Comparison of ENCODE assay signal across 12 cellular contexts in genomic region chr5:177388521-177389052, GRCh38. TPM values are rescaled to one million over a fixed set of nuclear protein-coding genes. Genes with fewer than 3 reads are reported as not detected.
DNase-seq lines count a peak whose midpoint lies in the region; ATAC-seq and TF ChIP-seq lines count a peak whose summit lies in the region.
"Had no signal": no experiment of that assay in that cellular context is flagged by ENCODE, and none has a peak within 500 bp of the region (broad histone marks: within the 10 kb centered on the region; RNA-seq: fewer than 3 reads in every experiment).

No MANE protein-coding gene starts in this region.

- CTCF ChIA-PET in CD4-positive, alpha-beta T cell (lab: Charles Lee): interaction anchor here (2.3 to 6.1 kb wide), 6 partner anchors 15 to 67 kb away, joined by 8 to 136 read pairs (median 41); partner anchors contain the start of gene PRR7
- CTCF ChIA-PET in MCF 10A (lab: Yijun Ruan, JAX): interaction anchor here (0.6 to 7.8 kb wide), 20 partner anchors 10 to 816 kb away, joined by 3 to 263 read pairs (median 7); partner anchors contain the start of genes LMAN2, PDLIM7, PFN3 and PRR7

- no peaks in the 10 kb centered on the region for H3K27me3 Mint-ChIP-seq in CD4-positive, alpha-beta T cell
- H3K27me3 Mint-ChIP-seq in HFFc6 (ENCODE audit: insufficient read depth) (peaks cover 23% of the 10 kb centered on the region), MCF 10A (ENCODE audit: insufficient read depth, unreplicated experiment) (peaks cover 8% of the 10 kb centered on the region)
- peaks cover 0 to 5% of the 10 kb centered on the region in 2 donors for H3K27me3 Mint-ChIP-seq in natural killer cell treated with Interleukin-12 subunit alpha and Interleukin-12 subunit beta and Interleukin-15 and Interleukin-18, amount 100 ng/mL, for 72 hours

- H3K4me3 Mint-ChIP-seq in CD4-positive, alpha-beta T cell: peak overlapping the region; percentile 53
- H3K4me3 Mint-ChIP-seq in HFFc6 (no peak overlapping the region; the same call in 1 of the 2 replicates), MCF 10A (ENCODE audit: unreplicated experiment) (no peak overlapping the region)
- peak overlapping the region; percentile 80 for H3K4me3 Mint-ChIP-seq in natural killer cell treated with Interleukin-12 subunit alpha and Interleukin-12 subunit beta and Interleukin-15 and Interleukin-18, amount 100 ng/mL, for 72 hours
- H3K4me3 Mint-ChIP-seq: memory B cell had no signal

- BruUV-seq in MCF 10A (replicated peaks; lab: Mats Ljungman, UMichigan): no TSS peak

- POLR2A ChIA-PET in CD4-positive, alpha-beta T cell (lab: Charles Lee): interaction anchor here (1.2 to 3.7 kb wide), 10 partner anchors 13 to 79 kb away, joined by 3 to 75 read pairs (median 14); partner anchors contain the start of genes GRK6, LMAN2 and PRR7
- POLR2A ChIA-PET in MCF 10A (lab: Yijun Ruan, JAX): interaction anchor here (0.5 to 5.7 kb wide), 20 partner anchors 10 to 394 kb away, joined by 3 to 137 read pairs (median 6); partner anchors contain the start of genes GRK6, LMAN2, PDLIM7 and RGS14

- in situ Hi-C loops in KBM-7 (cut with MboI; ENCODE audit: low pct_unique_long_range_greater_than_20kb, low sequenced_read_pairs): no loop called here

- ATAC-seq in CD4-positive, alpha-beta T cell (ENCODE audit: poor library complexity): no peak
- ATAC-seq in natural killer cell treated with Interleukin-12 subunit alpha and Interleukin-12 subunit beta and Interleukin-15 and Interleukin-18, amount 100 ng/mL, for 72 hours: no peak
- ATAC-seq in GM18870 (IDR thresholded peaks at IDR 0.05; ENCODE audit: unreplicated experiment) (no peak), HG02642 (IDR thresholded peaks at IDR 0.05; ENCODE audit: poor library complexity, unreplicated experiment) (no peak)
- ATAC-seq: body of pancreas had no signal

- H3K27ac ChIP-seq in CD4-positive, alpha-beta T cell (ENCODE audit: low read depth, low read length): peak overlapping the region; percentile 26
- H3K27ac ChIP-seq: body of pancreas had no signal

- TF ChIP-seq CTCF in CD4-positive, alpha-beta T cell (IDR thresholded peaks at IDR 0.05): no peak
- TF ChIP-seq CTCF in HFFc6 (IDR thresholded peaks at IDR 0.05): no peak
- no peak for TF ChIP-seq CTCF in MCF 10A (IDR thresholded peaks at IDR 0.05; ENCODE audit: unreplicated experiment)

- H3K27me3 ChIP-seq in CD4-positive, alpha-beta T cell (ENCODE audit: control insufficient read depth, insufficient read depth, low read length): no peaks in the 10 kb centered on the region
- H3K27me3 ChIP-seq: body of pancreas had no signal

- peak overlapping the region; percentile 80 for H3K27ac Mint-ChIP-seq in CD4-positive, alpha-beta T cell
- H3K27ac Mint-ChIP-seq in HFFc6: peak overlapping the region; percentile 98
- no peak overlapping the region for H3K27ac Mint-ChIP-seq in MCF 10A (ENCODE audit: low read depth, unreplicated experiment)
- peak overlapping the region; percentile 10 to 85 for H3K27ac Mint-ChIP-seq in natural killer cell treated with Interleukin-12 subunit alpha and Interleukin-12 subunit beta and Interleukin-15 and Interleukin-18, amount 100 ng/mL, for 72 hours
- H3K27ac Mint-ChIP-seq: memory B cell had no signal

- peaks cover 40% of the 10 kb centered on the region for H3K4me1 Mint-ChIP-seq in CD4-positive, alpha-beta T cell (ENCODE audit: low read depth)
- H3K4me1 Mint-ChIP-seq in HFFc6 (ENCODE audit: low read depth) (peaks cover 27% of the 10 kb centered on the region), MCF 10A (ENCODE audit: insufficient read depth, unreplicated experiment) (peaks cover 33% of the 10 kb centered on the region)
- H3K4me1 Mint-ChIP-seq in natural killer cell treated with Interleukin-12 subunit alpha and Interleukin-12 subunit beta and Interleukin-15 and Interleukin-18, amount 100 ng/mL, for 72 hours (ENCODE audit: low read depth in 2 of 2): peaks cover 36 to 41% of the 10 kb centered on the region in 2 donors

- DNase-seq in CD4-positive, alpha-beta T cell: no peak
- DNase-seq in HFFc6 (no peak), MCF 10A (ENCODE audit: unreplicated experiment) (peak; percentile 71), retina (no peak), KBM-7 (no peak)
- DNase-seq in natural killer cell treated with Interleukin-12 subunit alpha and Interleukin-12 subunit beta and Interleukin-15 and Interleukin-18, amount 100 ng/mL, for 72 hours (ENCODE audit: low spot score): no peak
- DNase-seq: body of pancreas, erythroblast, posterior cingulate gyrus had no signal

- H3K36me3 Mint-ChIP-seq in CD4-positive, alpha-beta T cell (ENCODE audit: low read depth): no peaks in the 10 kb centered on the region
- H3K36me3 Mint-ChIP-seq in HFFc6 (ENCODE audit: low read depth) (no peaks in the 10 kb centered on the region), MCF 10A (ENCODE audit: insufficient read depth, unreplicated experiment) (no peaks in the 10 kb centered on the region)
- no peaks in the 10 kb centered on the region for H3K36me3 Mint-ChIP-seq in natural killer cell treated with Interleukin-12 subunit alpha and Interleukin-12 subunit beta and Interleukin-15 and Interleukin-18, amount 100 ng/mL, for 72 hours
- H3K36me3 Mint-ChIP-seq: memory B cell had no signal

- H3K9me3 ChIP-seq in CD4-positive, alpha-beta T cell (ENCODE audit: control insufficient read depth, low read length): no peaks in the 10 kb centered on the region
- H3K9me3 ChIP-seq: body of pancreas had no signal

- intact Hi-C loops in CD4-positive, alpha-beta T cell (cut with DNase I, micrococcal nuclease): no loop called here
- intact Hi-C loops in MCF 10A (cut with micrococcal nuclease): no loop called here

- no peaks in the 10 kb centered on the region for H3K9me3 Mint-ChIP-seq in CD4-positive, alpha-beta T cell
- H3K9me3 Mint-ChIP-seq in HFFc6: no peaks in the 10 kb centered on the region
- no peaks in the 10 kb centered on the region for H3K9me3 Mint-ChIP-seq in MCF 10A (ENCODE audit: unreplicated experiment)
- no peaks in the 10 kb centered on the region for H3K9me3 Mint-ChIP-seq in natural killer cell treated with Interleukin-12 subunit alpha and Interleukin-12 subunit beta and Interleukin-15 and Interleukin-18, amount 100 ng/mL, for 72 hours
- H3K9me3 Mint-ChIP-seq: memory B cell had no signal

RNA-seq across cellular contexts. Expression of gene SLC34A1, which starts 4.4 kb away (rescaled TPM):
- not detected for total RNA-seq in CD4-positive, alpha-beta T cell
- not detected for total RNA-seq in HFFc6 (2021; fragmentation: NEBNext Ultra II Directional; extraction: Animal tissue kit (Norgen Biotek cat#: 25700))
- total RNA-seq in MCF 10A (2022): not detected in 2 replicates
- total RNA-seq in natural killer cell treated with Interleukin-12 subunit alpha and Interleukin-12 subunit beta and Interleukin-15 and Interleukin-18, amount 100 ng/mL, for 72 hours: not detected
- total RNA-seq: body of pancreas had no signal

RNA-seq across cellular contexts. Expression of gene PFN3, which starts 11.9 kb away (rescaled TPM):
- total RNA-seq in CD4-positive, alpha-beta T cell: not detected
- total RNA-seq in HFFc6 (2021; fragmentation: NEBNext Ultra II Directional; extraction: Animal tissue kit (Norgen Biotek cat#: 25700)): not detected
- not detected in 2 replicates for total RNA-seq in MCF 10A (2022)
- total RNA-seq in natural killer cell treated with Interleukin-12 subunit alpha and Interleukin-12 subunit beta and Interleukin-15 and Interleukin-18, amount 100 ng/mL, for 72 hours: not detected
- total RNA-seq: body of pancreas had no signal

RNA-seq across cellular contexts. Expression of gene F12, which starts 20.8 kb away (rescaled TPM):
- under 1 TPM; 0.20 to 0.60 TPM for total RNA-seq in CD4-positive, alpha-beta T cell
- total RNA-seq in HFFc6 (2021; fragmentation: NEBNext Ultra II Directional; extraction: Animal tissue kit (Norgen Biotek cat#: 25700)): 1 to 10 TPM in 1 of 6 experiments, under 1 TPM in 5; 0.63 to 1.2 (median 0.87) TPM
- 13.6 and 16.5 TPM in 2 replicates for total RNA-seq in MCF 10A (2022)
- under 1 TPM in 1 of 2 donors, not detected in 1; 0.45 TPM for total RNA-seq in natural killer cell treated with Interleukin-12 subunit alpha and Interleukin-12 subunit beta and Interleukin-15 and Interleukin-18, amount 100 ng/mL, for 72 hours

RNA-seq across cellular contexts. Expression of gene RGS14, which starts 30.9 kb away (rescaled TPM):
- total RNA-seq in CD4-positive, alpha-beta T cell: 10 to 100 TPM; 34.7 to 35.3 TPM
- 1 to 10 TPM; 1.0 to 2.2 (median 1.2) TPM for total RNA-seq in HFFc6 (2021; fragmentation: NEBNext Ultra II Directional; extraction: Animal tissue kit (Norgen Biotek cat#: 25700))
- 7.8 and 12.6 TPM in 2 replicates for total RNA-seq in MCF 10A (2022)
- 10 to 100 TPM; 26.5 to 45.4 TPM for total RNA-seq in natural killer cell treated with Interleukin-12 subunit alpha and Interleukin-12 subunit beta and Interleukin-15 and Interleukin-18, amount 100 ng/mL, for 72 hours

RNA-seq across cellular contexts. Expression of gene LMAN2, which starts 37.1 kb away (rescaled TPM):
- total RNA-seq in CD4-positive, alpha-beta T cell: 10 to 100 TPM; 54.5 to 55.6 TPM
- total RNA-seq in HFFc6 (2021; fragmentation: NEBNext Ultra II Directional; extraction: Animal tissue kit (Norgen Biotek cat#: 25700)): 100 to 1,000 TPM; 153 to 169 (median 164) TPM
- total RNA-seq in MCF 10A (2022): 221 and 279 TPM in 2 replicates
- 100 to 1,000 TPM; 136 to 150 TPM for total RNA-seq in natural killer cell treated with Interleukin-12 subunit alpha and Interleukin-12 subunit beta and Interleukin-15 and Interleukin-18, amount 100 ng/mL, for 72 hours

Comparison
In these comparisons a context has a peak if more than half of its experiments do, and no peak if none do; other contexts are left out.
1. H3K4me3 Mint-ChIP-seq: peak in CD4-positive, alpha-beta T cell (single experiment) and natural killer cell treated with Interleukin-12 subunit alpha and Interleukin-12 subunit beta and Interleukin-15 and Interleukin-18, amount 100 ng/mL, for 72 hours (single experiment); none in HFFc6 (single experiment) and MCF 10A (single experiment).